9 cellular contexts compared by ENCODE assay signal in genomic region chr14:73239463-73240241, GRCh38. TPM values are rescaled to one million over a fixed set of nuclear protein-coding genes. Genes with fewer than 3 reads are reported as not detected.
DNase-seq lines count a peak whose midpoint lies in the region; ATAC-seq, FAIRE-seq and TF ChIP-seq lines count a peak whose summit lies in the region.
"Had no signal": no experiment of that assay in that cellular context is flagged by ENCODE, and none has a peak within 500 bp of the region (broad histone marks: within the 10 kb centered on the region; RNA-seq: fewer than 3 reads in every experiment).

No MANE protein-coding gene starts in this region.

- H3K27me3 ChIP-seq in pancreas: peaks cover 0 to 11% (median 0%) of the 10 kb centered on the region in 4 donors
- H3K27me3 ChIP-seq in WERI-Rb-1 (ENCODE audit: insufficient read depth, low read depth, severe bottlenecking): no peaks in the 10 kb centered on the region

- H3K9me3 Mint-ChIP-seq in activated naive CD8-positive, alpha-beta T cell treated with anti-CD3 and anti-CD28 coated beads for 36 hours: no peaks in the 10 kb centered on the region

- no peak for FAIRE-seq in pancreas (lab: Jason Lieb, UNC)

- no peak overlapping the region for H3K27ac Mint-ChIP-seq in activated naive CD8-positive, alpha-beta T cell treated with anti-CD3 and anti-CD28 coated beads for 36 hours

- TF ChIP-seq CTCF in WI38 (IDR thresholded peaks at IDR 0.05; ENCODE audit: low read depth, low read length) (no peak), pancreas (IDR thresholded peaks at IDR 0.05) (no peak), WERI-Rb-1 (IDR thresholded peaks at IDR 0.05; ENCODE audit: low read depth, low read length) (no peak)

- peaks cover 0 to 10% (median 7%) of the 10 kb centered on the region in 3 donors for H3K4me1 ChIP-seq in pancreas

- H3K27ac ChIP-seq in pancreas (no peak overlapping the region), WERI-Rb-1 (no peak overlapping the region)

- H3K36me3 Mint-ChIP-seq in activated naive CD8-positive, alpha-beta T cell treated with anti-CD3 and anti-CD28 coated beads for 36 hours: peaks cover 2% of the 10 kb centered on the region

- H3K27me3 Mint-ChIP-seq in activated naive CD8-positive, alpha-beta T cell treated with anti-CD3 and anti-CD28 coated beads for 36 hours: peaks cover 89% of the 10 kb centered on the region

- 11 to 13% methylated on average over 40 to 47 of the region's 47 CpGs for WGBS in pancreas, 2 donors

- no peaks in the 10 kb centered on the region for H3K36me3 ChIP-seq in pancreas
- no peaks in the 10 kb centered on the region for H3K36me3 ChIP-seq in WERI-Rb-1

- no peak overlapping the region for H3K4me3 Mint-ChIP-seq in activated naive CD8-positive, alpha-beta T cell treated with anti-CD3 and anti-CD28 coated beads for 36 hours

- DNase-seq in Daoy (ENCODE audit: low read depth) (peak; percentile 64), glomerular visceral epithelial cell (ENCODE audit: extremely low spot score) (peak; percentile 28), pancreas (no peak), WERI-Rb-1 (no peak)
- no peak for DNase-seq in stimulated activated naive CD4-positive, alpha-beta T cell (lab: John Stamatoyannopoulos, UW)
- DNase-seq in activated naive CD8-positive, alpha-beta T cell treated with anti-CD3 and anti-CD28 coated beads for 36 hours: no peak
- DNase-seq: NCI-H1092 treated with DMSO at 0.1 percent for 48 hours had no signal

- intact Hi-C loops in pancreas (cut with DNase I): no loop called here

- ATAC-seq in pancreas: peak; percentile 31 to 48 (median 40)
- no peak for ATAC-seq in HG02588 (IDR thresholded peaks at IDR 0.05; ENCODE audit: unreplicated experiment)

- peak overlapping the region; percentile 18 for H3K4me3 ChIP-seq in WI38 (ENCODE audit: low read depth, low read length)
- H3K4me3 ChIP-seq in pancreas: peak overlapping the region in 3 of 4 donors; percentile 18 to 36 (median 24)
- no peak overlapping the region for H3K4me3 ChIP-seq in WERI-Rb-1 (ENCODE audit: low read depth, low read length)

- H3K4me1 Mint-ChIP-seq in activated naive CD8-positive, alpha-beta T cell treated with anti-CD3 and anti-CD28 coated beads for 36 hours: peaks cover 20% of the 10 kb centered on the region

- H3K9me3 ChIP-seq in pancreas (no peaks in the 10 kb centered on the region), WERI-Rb-1 (ENCODE audit: severe bottlenecking) (no peaks in the 10 kb centered on the region)

RNA-seq across cellular contexts. Expression of gene PAPLN, which starts 2.3 kb away (rescaled TPM):
- total RNA-seq in Daoy (2014; rRNA removed; shearing (Covaris generic)): 1.7 and 7.0 TPM in 2 replicates
- 10 to 100 TPM in 1 of 6 donors, 1 to 10 TPM in 5; 1.1 to 18.3 (median 2.9) TPM for total RNA-seq in pancreas
- 1 to 10 TPM; 2.9 to 6.6 TPM for polyA plus RNA-seq in pancreas
- total RNA-seq in activated naive CD8-positive, alpha-beta T cell treated with anti-CD3 and anti-CD28 coated beads for 36 hours: under 1 TPM; 0.10 to 0.36 TPM

Comparison
In these comparisons a context has a peak if more than half of its experiments do, and no peak if none do; other contexts are left out.
1. DNase-seq: peak in Daoy (single experiment) and glomerular visceral epithelial cell (single experiment); none in pancreas (0 of 6), WERI-Rb-1 (single experiment), stimulated activated naive CD4-positive, alpha-beta T cell (0 of 6) and activated naive CD8-positive, alpha-beta T cell treated with anti-CD3 and anti-CD28 coated beads for 36 hours (single experiment).